Comparison of ENCODE assay signal across 37 cellular contexts in the genomic region with DNA sequence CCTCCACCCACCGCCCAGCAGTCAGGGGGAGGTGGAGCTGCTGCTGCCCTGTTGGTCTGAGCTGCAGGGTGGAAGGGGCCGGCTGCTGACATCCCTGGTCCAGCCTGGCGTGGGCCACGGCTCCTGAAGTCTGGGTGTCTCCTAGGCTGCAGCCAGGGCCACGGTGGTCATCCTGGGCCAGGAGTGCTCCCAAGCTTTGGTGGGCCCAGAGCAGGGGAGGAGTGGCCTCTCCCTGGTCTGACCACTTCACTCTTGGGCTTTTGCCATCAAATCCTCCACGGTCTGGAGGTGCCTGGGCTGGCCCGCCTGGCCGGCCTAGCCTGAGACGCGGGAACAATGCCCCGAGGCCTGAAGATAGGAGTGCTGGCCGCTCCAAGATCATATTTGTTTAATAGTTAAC. TPM values are rescaled to one million over a fixed set of nuclear protein-coding genes. Genes with fewer than 3 reads are reported as not detected.
DNase-seq lines count a peak whose midpoint lies in the region; ATAC-seq and TF ChIP-seq lines count a peak whose summit lies in the region.
"Had no signal": no experiment of that assay in that cellular context is flagged by ENCODE, and none has a peak within 500 bp of the region (broad histone marks: within the 10 kb centered on the region; RNA-seq: fewer than 3 reads in every experiment).

No MANE protein-coding gene starts in this region.

- H3K36me3 ChIP-seq in mucosa of stomach (ENCODE audit: control insufficient read depth, insufficient read depth, low read length) = no peaks in the 10 kb centered on the region
- H3K36me3 ChIP-seq in upper lobe of left lung = no peaks in the 10 kb centered on the region
- H3K36me3 ChIP-seq in trophoblast cell (ENCODE audit: control insufficient read depth in 1 of 2, insufficient read depth in 2 of 2, low read length in 2 of 2) = no peaks in the 10 kb centered on the region
- H3K36me3 ChIP-seq: cardiac muscle cell, spleen, transverse colon had no signal

- no peak for TF ChIP-seq POLR2A in upper lobe of left lung (IDR thresholded peaks at IDR 0.05)

- ATAC-seq in Right ventricle myocardium inferior (peak; percentile 27), left cardiac atrium (no peak), upper lobe of left lung (ENCODE audit: low FRiP score in 2 of 2) (peak in 1 of 2 donors; percentile 41), HG03378 (IDR thresholded peaks at IDR 0.05; ENCODE audit: unreplicated experiment) (no peak)
- ATAC-seq: activated CD4-positive, CD25-positive, alpha-beta regulatory T cell treated with anti-CD3 and anti-CD28 coated beads, Interleukin-2, amount 50 U/mL, for 24 hours; activated T-cell treated with anti-CD3 and anti-CD28 coated beads, Interleukin-2, amount 50 U/mL, for 72 hours; effector memory CD8-positive, alpha-beta T cell; HCT116; SK-N-SH treated with all-trans-retinoic acid at 6 μM for 48 hours; stimulated activated naive CD8-positive, alpha-beta T cell treated with anti-CD3 and anti-CD28 coated beads, Interleukin-15, amount 100 ng/mL, for 72 hours; T-helper 17 cell had no signal

- H3K27ac Mint-ChIP-seq in activated naive CD8-positive, alpha-beta T cell treated with anti-CD3 and anti-CD28 coated beads for 36 hours = no peak overlapping the region
- H3K27ac Mint-ChIP-seq: activated T-cell treated with anti-CD3 and anti-CD28 coated beads, Interleukin-2, amount 50 U/mL, for 72 hours; effector memory CD8-positive, alpha-beta T cell; memory B cell; stimulated activated naive CD8-positive, alpha-beta T cell treated with anti-CD3 and anti-CD28 coated beads, Interleukin-15, amount 100 ng/mL, for 72 hours; T-helper 17 cell had no signal

- no peaks in the 10 kb centered on the region for H3K79me2 ChIP-seq in trophoblast cell (ENCODE audit: control insufficient read depth, insufficient read depth, low read length, poor library complexity)
- H3K79me2 ChIP-seq: parathyroid adenoma had no signal

- 59 to 60% methylated on average over 8 to 12 of the region's 12 CpGs for WGBS in upper lobe of left lung, 2 donors
- WGBS in trophoblast cell (ENCODE audit: extremely low coverage, insufficient coverage, insufficient read length) = no CpG with 5 or more reads among the region's 12 CpGs

- peak overlapping the region; percentile 22 for H3K9ac ChIP-seq in mucosa of stomach (ENCODE audit: low read length)
- no peak overlapping the region for H3K9ac ChIP-seq in trophoblast cell (ENCODE audit: low read length)
- H3K9ac ChIP-seq: parathyroid adenoma had no signal

- no peak overlapping the region for H3K4me2 ChIP-seq in trophoblast cell (ENCODE audit: low read length)

- no peak overlapping the region for H4K91ac ChIP-seq in trophoblast cell (ENCODE audit: low read depth, low read length)

- H3K23ac ChIP-seq in trophoblast cell (ENCODE audit: low read length) = no peak overlapping the region

- no peak overlapping the region for H2BK5ac ChIP-seq in trophoblast cell (ENCODE audit: low read depth, low read length, poor library complexity)

- no peak overlapping the region for H4K12ac ChIP-seq in trophoblast cell (ENCODE audit: low read depth, low read length)

- peaks cover 4% of the 10 kb centered on the region for H3K4me1 Mint-ChIP-seq in activated naive CD8-positive, alpha-beta T cell treated with anti-CD3 and anti-CD28 coated beads for 36 hours
- H3K4me1 Mint-ChIP-seq: memory B cell, T-helper 17 cell had no signal

- H3K27ac ChIP-seq in coronary artery (peak overlapping the region; percentile 100), upper lobe of left lung (peak overlapping the region; percentile 42 to 90 (median 80)), trophoblast cell (ENCODE audit: low read depth, low read length) (no peak overlapping the region)
- H3K27ac ChIP-seq: 22Rv1, C4-2B, cardiac muscle cell, parathyroid adenoma, spleen, transverse colon had no signal

- H3K18ac ChIP-seq in trophoblast cell (ENCODE audit: low read length) = no peak overlapping the region

- no peaks in the 10 kb centered on the region for H3K9me3 Mint-ChIP-seq in activated naive CD8-positive, alpha-beta T cell treated with anti-CD3 and anti-CD28 coated beads for 36 hours
- H3K9me3 Mint-ChIP-seq: activated T-cell treated with anti-CD3 and anti-CD28 coated beads, Interleukin-2, amount 50 U/mL, for 72 hours; effector memory CD8-positive, alpha-beta T cell; memory B cell; stimulated activated naive CD8-positive, alpha-beta T cell treated with anti-CD3 and anti-CD28 coated beads, Interleukin-15, amount 100 ng/mL, for 72 hours had no signal

- DNase-seq in Right ventricle myocardium inferior (ENCODE audit: missing footprints) (peak; percentile 66), left cardiac atrium (no peak), coronary artery (ENCODE audit: low spot score) (no peak), upper lobe of left lung (peak; percentile 76 to 82), trophoblast cell (no peak)
- DNase-seq in activated naive CD8-positive, alpha-beta T cell treated with anti-CD3 and anti-CD28 coated beads for 36 hours = no peak
- DNase-seq: activated CD4-positive, alpha-beta T cell treated with anti-CD3 and anti-CD28 coated beads, Interleukin-2, amount 50 U/mL, for 4 hours; activated naive CD4-positive, alpha-beta T cell; activated T-cell treated with anti-CD3 and anti-CD28 coated beads, Interleukin-2, amount 50 U/mL, for 72 hours; cortex of kidney; DND-41; effector memory CD8-positive, alpha-beta T cell; GF-D8; islet precursor cell; Kasumi-1; NCI-H1417 treated with DMSO at 0.1 percent for 48 hours; NCI-H2029 treated with DMSO at 0.1 percent for 48 hours; NCI-H526; NK-92 treated with Interleukin-12 subunit alpha and Interleukin-12 subunit beta, amount 100 ng/mL, for 24 hours; spleen; stimulated activated CD8-positive, alpha-beta memory T cell treated with anti-CD3 and anti-CD28 coated beads, Interleukin-4, amount 100 ng/mL, for 48 hours; stimulated activated naive CD8-positive, alpha-beta T cell treated with anti-CD3 and anti-CD28 coated beads, Interleukin-15, amount 100 ng/mL, for 72 hours; T-helper 17 cell; transverse colon had no signal

- no peak overlapping the region for H2AK5ac ChIP-seq in trophoblast cell (ENCODE audit: low read length)

- no peak overlapping the region for H2AFZ ChIP-seq in trophoblast cell (ENCODE audit: insufficient read depth, low read length, poor library complexity)
- H2AFZ ChIP-seq: parathyroid adenoma had no signal

- no peak overlapping the region for H3K4me3 Mint-ChIP-seq in activated naive CD8-positive, alpha-beta T cell treated with anti-CD3 and anti-CD28 coated beads for 36 hours
- H3K4me3 Mint-ChIP-seq: activated T-cell treated with anti-CD3 and anti-CD28 coated beads, Interleukin-2, amount 50 U/mL, for 72 hours; effector memory CD8-positive, alpha-beta T cell; memory B cell; stimulated activated naive CD8-positive, alpha-beta T cell treated with anti-CD3 and anti-CD28 coated beads, Interleukin-15, amount 100 ng/mL, for 72 hours; T-helper 17 cell had no signal

- H3K4me1 ChIP-seq in mucosa of stomach (ENCODE audit: control insufficient read depth, insufficient read depth, low read length) (peaks cover 62% of the 10 kb centered on the region), upper lobe of left lung (peaks cover 8 to 90% (median 43%) of the 10 kb centered on the region in 4 donors), trophoblast cell (ENCODE audit: control insufficient read depth in 1 of 2, insufficient read depth in 2 of 2, low read length in 2 of 2) (peaks cover 3 to 7% of the 10 kb centered on the region in 2 experiments)
- H3K4me1 ChIP-seq: parathyroid adenoma had no signal

- no peak overlapping the region for H3K4ac ChIP-seq in trophoblast cell (ENCODE audit: low read depth, low read length)

- intact Hi-C loops in Right ventricle myocardium inferior (cut with DNase I) = loop anchor here (5.0 kb wide), 1 partner anchor 98 kb away; no protein-coding TSS in a partner anchor
- intact Hi-C loops in left cardiac atrium (cut with DNase I) = loop anchor here in 1 of 2 donors (10.0 kb wide), 1 partner anchor 210 kb away; no protein-coding TSS in a partner anchor

- H3K27me3 ChIP-seq in mucosa of stomach (ENCODE audit: control insufficient read depth, insufficient read depth, low read length) (no peaks in the 10 kb centered on the region), upper lobe of left lung (peaks cover 0 to 29% (median 12%) of the 10 kb centered on the region in 4 donors), trophoblast cell (ENCODE audit: insufficient read depth, low read length) (peaks cover 56% of the 10 kb centered on the region)

- no peak overlapping the region for H3K14ac ChIP-seq in trophoblast cell (ENCODE audit: low read length)

- TF ChIP-seq EP300 in upper lobe of left lung (IDR thresholded peaks at IDR 0.05) = no peak

- H2BK12ac ChIP-seq in trophoblast cell (ENCODE audit: low read length) = no peak overlapping the region

- H3K27me3 Mint-ChIP-seq in activated naive CD8-positive, alpha-beta T cell treated with anti-CD3 and anti-CD28 coated beads for 36 hours = peaks cover 62% of the 10 kb centered on the region

- H3K4me3 ChIP-seq in coronary artery (peak overlapping the region; percentile 99), mucosa of stomach (ENCODE audit: low read length) (no peak overlapping the region), upper lobe of left lung (no peak overlapping the region), trophoblast cell (ENCODE audit: low read depth, low read length) (no peak overlapping the region)
- H3K4me3 ChIP-seq: spleen, transverse colon had no signal

- no peak overlapping the region for H4K8ac ChIP-seq in trophoblast cell (ENCODE audit: low read depth, low read length)

- H3K79me1 ChIP-seq in trophoblast cell (ENCODE audit: low read length) = no peaks in the 10 kb centered on the region

- H3K9me3 ChIP-seq in mucosa of stomach (ENCODE audit: control insufficient read depth, low read length) = no peaks in the 10 kb centered on the region
- no peaks in the 10 kb centered on the region for H3K9me3 ChIP-seq in upper lobe of left lung
- peaks cover 19% of the 10 kb centered on the region for H3K9me3 ChIP-seq in trophoblast cell (ENCODE audit: insufficient read depth, low read depth, low read length)
- H3K9me3 ChIP-seq: spleen, transverse colon had no signal

- TF ChIP-seq CTCF in coronary artery (IDR thresholded peaks at IDR 0.05) = no peak
- TF ChIP-seq CTCF in upper lobe of left lung (IDR thresholded peaks at IDR 0.05) = no peak

- no peak overlapping the region for H2BK120ac ChIP-seq in trophoblast cell (ENCODE audit: insufficient read depth, low read length, poor library complexity)

- no peaks in the 10 kb centered on the region for H3K36me3 Mint-ChIP-seq in activated naive CD8-positive, alpha-beta T cell treated with anti-CD3 and anti-CD28 coated beads for 36 hours
- H3K36me3 Mint-ChIP-seq: memory B cell had no signal

RNA-seq across cellular contexts. Expression of a gene that starts 5.8 kb away (rescaled TPM):
- total RNA-seq in Right ventricle myocardium inferior = 12.8 TPM
- total RNA-seq in left cardiac atrium = 1 to 10 TPM in 1 of 2 donors, under 1 TPM in 1; 0.99 to 1.2 TPM
- 10 to 100 TPM; 12.3 to 54.5 (median 21.2) TPM for total RNA-seq in upper lobe of left lung
- total RNA-seq in activated naive CD8-positive, alpha-beta T cell treated with anti-CD3 and anti-CD28 coated beads for 36 hours = under 1 TPM; 0.06 to 0.12 TPM
- 0.19 and 0.27 TPM in 2 replicates for polyA plus RNA-seq in trophoblast cell (2013)
- total RNA-seq: T-helper 17 cell had no signal

RNA-seq across cellular contexts. Expression of a gene that starts 53.5 kb away (rescaled TPM):
- total RNA-seq in Right ventricle myocardium inferior = not detected
- total RNA-seq in left cardiac atrium = not detected
- total RNA-seq in upper lobe of left lung = not detected
- total RNA-seq in activated naive CD8-positive, alpha-beta T cell treated with anti-CD3 and anti-CD28 coated beads for 36 hours = not detected
- not detected in 2 replicates for polyA plus RNA-seq in trophoblast cell (2013)
- total RNA-seq: activated T-cell treated with anti-CD3 and anti-CD28 coated beads, Interleukin-2, amount 50 U/mL, for 72 hours; cardiac muscle cell; epithelial cell of proximal tubule; spleen; T-helper 17 cell; transverse colon had no signal
- polyA plus RNA-seq: adipose tissue, cardiac muscle cell, neural cell, spleen had no signal

Comparison
In these comparisons a context has a peak if more than half of its experiments do, and no peak if none do; other contexts are left out.
1. DNase-seq: peak in Right ventricle myocardium inferior (single experiment) and upper lobe of left lung (2 of 2); none in left cardiac atrium (single experiment), coronary artery (single experiment), activated naive CD8-positive, alpha-beta T cell treated with anti-CD3 and anti-CD28 coated beads for 36 hours (single experiment) and trophoblast cell (0 of 2).